Comparison of ENCODE assay signal across 19 cellular contexts in the genomic region with DNA sequence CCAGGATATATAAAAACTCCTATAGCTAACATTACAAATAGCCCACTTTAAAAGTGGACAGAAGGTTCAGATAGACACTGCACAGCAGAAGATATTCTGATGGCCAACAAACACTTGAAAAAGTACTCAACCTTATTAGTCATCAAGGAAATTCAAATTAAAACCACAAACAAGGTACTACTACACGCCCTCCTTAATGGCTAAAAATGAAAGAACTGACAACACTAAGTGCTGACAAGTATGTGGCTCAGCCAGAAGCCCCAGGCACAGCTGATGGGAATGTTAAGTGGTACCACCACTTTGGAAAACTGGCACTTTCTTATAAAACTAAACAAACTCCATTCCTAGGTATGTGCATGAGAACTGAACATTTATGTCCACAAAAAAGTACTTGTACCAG.
DNase-seq lines count a peak whose midpoint lies in the region; ATAC-seq, FAIRE-seq and TF ChIP-seq lines count a peak whose summit lies in the region.
"Had no signal": no experiment of that assay in that cellular context is flagged by ENCODE, and none has a peak within 500 bp of the region (broad histone marks: within the 10 kb centered on the region; RNA-seq: fewer than 3 reads in every experiment).

No MANE protein-coding gene starts in this region.

- H3K4me3 Mint-ChIP-seq in stimulated activated effector memory CD8-positive, alpha-beta T cell treated with anti-CD3 and anti-CD28 coated beads, Interleukin-12 subunit alpha, Interleukin-12 subunit beta, amount 100 ng/mL, for 72 hours, result no peak overlapping the region
- H3K4me3 Mint-ChIP-seq: CD14-positive monocyte; CD4-positive, alpha-beta memory T cell; GM23338 had no signal

- no peaks in the 10 kb centered on the region for H4K20me1 ChIP-seq in HepG2 (ENCODE audit: insufficient read depth, low read length)
- H4K20me1 ChIP-seq: BLaER1 had no signal

- CTCF ChIA-PET in HepG2 (lab: Yijun Ruan, JAX; ENCODE audit: low intra/inter-chr PET ratio, low total read pairs), result no interaction called here

- no peak overlapping the region for H3K9ac ChIP-seq in HepG2 (ENCODE audit: insufficient read depth, low read depth, low read length)
- H3K9ac ChIP-seq: BLaER1 had no signal

- no TSS peak for BruUV-seq in HepG2 (replicated peaks; lab: Mats Ljungman, UMichigan)

- POLR2A ChIA-PET in HepG2 (lab: Yijun Ruan, JAX), result no interaction called here

- ATAC-seq in HepG2, result no peak
- ATAC-seq in right lobe of liver, result no peak
- ATAC-seq in stimulated activated effector memory CD8-positive, alpha-beta T cell treated with anti-CD3 and anti-CD28 coated beads, Interleukin-12 subunit alpha, Interleukin-12 subunit beta, amount 100 ng/mL, for 72 hours, result peak; percentile 64
- ATAC-seq: A549, GM23338 had no signal

- H3K27me3 ChIP-seq in HepG2 (ENCODE audit: control insufficient read depth in 1 of 2, insufficient read depth in 2 of 2, low read length in 2 of 2), result no peaks in the 10 kb centered on the region
- no peaks in the 10 kb centered on the region for H3K27me3 ChIP-seq in right lobe of liver
- H3K27me3 ChIP-seq in bronchial epithelial cell (ENCODE audit: control insufficient read depth, insufficient read depth, low read length), result no peaks in the 10 kb centered on the region
- H3K27me3 ChIP-seq in transverse colon, result no peaks in the 10 kb centered on the region
- H3K27me3 ChIP-seq: BLaER1 had no signal

- no peak overlapping the region for H3K4me3 ChIP-seq in HepG2 (replicated peaks in 1 of 3; ENCODE audit: insufficient read depth in 1 of 3, low read depth in 2 of 3, low read length in 3 of 3)
- H3K4me3 ChIP-seq in right lobe of liver, result no peak overlapping the region
- H3K4me3 ChIP-seq in bronchial epithelial cell (ENCODE audit: low read depth, low read length), result no peak overlapping the region
- no peak overlapping the region for H3K4me3 ChIP-seq in transverse colon
- H3K4me3 ChIP-seq: A549, BLaER1, GM23338 had no signal

- TF ChIP-seq CTCF in HepG2 (CRISPR knock-in tag; IDR thresholded peaks at IDR 0.05) (no peak), right lobe of liver (IDR thresholded peaks at IDR 0.05) (no peak), bronchial epithelial cell (IDR thresholded peaks at IDR 0.05; ENCODE audit: insufficient read depth, low read length, severe bottlenecking) (no peak), transverse colon (IDR thresholded peaks at IDR 0.05) (no peak)

- H3K9me3 ChIP-seq in HepG2 (ENCODE audit: low read length) (peaks cover 5% of the 10 kb centered on the region; the same call in 1 of the 2 replicates), right lobe of liver (no peaks in the 10 kb centered on the region), transverse colon (no peaks in the 10 kb centered on the region)
- H3K9me3 ChIP-seq: A549 had no signal

- TF ChIP-seq EP300 in HepG2 (IDR thresholded peaks at IDR 0.05; ENCODE audit: low read depth in 2 of 2, low read length in 2 of 2), result no peak
- no peak for TF ChIP-seq EP300 in HepG2 (CRISPR knock-in tag; IDR thresholded peaks at IDR 0.05; ENCODE audit: borderline replicate concordance)
- TF ChIP-seq EP300 in transverse colon (IDR thresholded peaks at IDR 0.05; ENCODE audit: low read depth), result no peak

- no peak overlapping the region for H3K27ac Mint-ChIP-seq in stimulated activated effector memory CD8-positive, alpha-beta T cell treated with anti-CD3 and anti-CD28 coated beads, Interleukin-12 subunit alpha, Interleukin-12 subunit beta, amount 100 ng/mL, for 72 hours
- H3K27ac Mint-ChIP-seq: CD14-positive monocyte; CD4-positive, alpha-beta memory T cell; GM23338 had no signal

- FAIRE-seq in HepG2 (lab: Jason Lieb, UNC), result no peak
- no peak for FAIRE-seq in bronchial epithelial cell (lab: Jason Lieb, UNC)
- FAIRE-seq: A549, H54 had no signal

- DNase-seq in DMS53 (lab: John Stamatoyannopoulos, UW), result peak; percentile 13
- no peak for DNase-seq in DMS53 treated with DMSO at 0.1 percent for 48 hours (lab: John Stamatoyannopoulos, UW; ENCODE audit: unreplicated experiment)
- no peak for DNase-seq in HepG2 (ENCODE audit: low spot score)
- no peak for DNase-seq in right lobe of liver
- peak; percentile 22 for DNase-seq in bronchial epithelial cell (ENCODE audit: low read depth)
- no peak for DNase-seq in stimulated activated effector memory CD8-positive, alpha-beta T cell treated with anti-CD3 and anti-CD28 coated beads, Interleukin-12 subunit alpha, Interleukin-12 subunit beta, amount 100 ng/mL, for 72 hours (ENCODE audit: low spot score in 2 of 2)
- DNase-seq in NCI-H2029 (lab: John Stamatoyannopoulos, UW), result no peak
- DNase-seq in transverse colon, result no peak
- DNase-seq: CD4-positive, alpha-beta memory T cell; DMS79 treated with DMSO at 0.1 percent for 48 hours; GF-D8; HCEC 1CT; IMR-90 had no signal

- intact Hi-C loops in HepG2 (cut with micrococcal nuclease; ENCODE audit: unreplicated experiment) (no loop called here), right lobe of liver (cut with DNase I) (no loop called here), transverse colon (cut with DNase I; ENCODE audit: low total_unique reads) (no loop called here)

- in situ Hi-C loops in HepG2 (cut with HindIII; ENCODE audit: extremely low pct_ligation_motif_present, low pct_unique_long_range_greater_than_20kb) (no loop called here), transverse colon (cut with MboI; ENCODE audit: low pct_ligation_motif_present in 1 of 4, low pct_unique_long_range_greater_than_20kb in 1 of 4, low sequenced_read_pairs in 3 of 4) (no loop called here)

- peaks cover 20% of the 10 kb centered on the region for H3K4me1 ChIP-seq in HepG2 (ENCODE audit: insufficient read depth, low read length)
- H3K4me1 ChIP-seq in right lobe of liver, result no peaks in the 10 kb centered on the region
- no peaks in the 10 kb centered on the region for H3K4me1 ChIP-seq in transverse colon
- H3K4me1 ChIP-seq: A549 had no signal

- 94% methylated on average over 1 of the region's 1 CpG for WGBS in HepG2 (ENCODE audit: low lambda C conversion rate)
- WGBS in right lobe of liver (ENCODE audit: insufficient coverage, low coverage, low lambda C conversion rate, missing lambda C conversion rate), result 100% methylated on average over 1 of the region's 1 CpG
- 74 to 100% methylated on average over 1 of the region's 1 CpG for WGBS in transverse colon (ENCODE audit: low coverage in 1 of 2), 2 donors

- TF ChIP-seq POLR2A in HepG2 (IDR thresholded peaks at IDR 0.05; ENCODE audit: insufficient read depth in 1 of 2, low read depth in 2 of 2, low read length in 2 of 2), result no peak
- TF ChIP-seq POLR2A in right lobe of liver (IDR thresholded peaks at IDR 0.05), result no peak
- no peak for TF ChIP-seq POLR2A in transverse colon (IDR thresholded peaks at IDR 0.05)

- H3K79me2 ChIP-seq in HepG2 (ENCODE audit: insufficient read depth, low read length), result no peaks in the 10 kb centered on the region

- H3K36me3 ChIP-seq in HepG2 (replicated peaks in 1 of 2; ENCODE audit: control insufficient read depth in 1 of 2, insufficient read depth in 2 of 2, low read length in 2 of 2), result no peaks in the 10 kb centered on the region
- no peaks in the 10 kb centered on the region for H3K36me3 ChIP-seq in right lobe of liver
- H3K36me3 ChIP-seq in bronchial epithelial cell (ENCODE audit: control insufficient read depth, insufficient read depth, low read length), result peaks cover 1% of the 10 kb centered on the region
- no peaks in the 10 kb centered on the region for H3K36me3 ChIP-seq in transverse colon

- H2AFZ ChIP-seq in HepG2 (ENCODE audit: low read length), result no peak overlapping the region
- H2AFZ ChIP-seq: GM23338 had no signal

- TF ChIP-seq RAD21 in HepG2 (CRISPR knock-in tag; IDR thresholded peaks at IDR 0.05), result no peak

- no peaks in the 10 kb centered on the region for H3K4me1 Mint-ChIP-seq in stimulated activated effector memory CD8-positive, alpha-beta T cell treated with anti-CD3 and anti-CD28 coated beads, Interleukin-12 subunit alpha, Interleukin-12 subunit beta, amount 100 ng/mL, for 72 hours
- H3K4me1 Mint-ChIP-seq: CD14-positive monocyte had no signal

- H3K9me3 Mint-ChIP-seq in stimulated activated effector memory CD8-positive, alpha-beta T cell treated with anti-CD3 and anti-CD28 coated beads, Interleukin-12 subunit alpha, Interleukin-12 subunit beta, amount 100 ng/mL, for 72 hours, result peaks cover 3% of the 10 kb centered on the region

- H3K36me3 Mint-ChIP-seq in stimulated activated effector memory CD8-positive, alpha-beta T cell treated with anti-CD3 and anti-CD28 coated beads, Interleukin-12 subunit alpha, Interleukin-12 subunit beta, amount 100 ng/mL, for 72 hours, result peaks cover 6% of the 10 kb centered on the region

- H3K27ac ChIP-seq in HepG2 (ENCODE audit: extremely low read length, insufficient read depth, low read length), result no peak overlapping the region
- H3K27ac ChIP-seq in right lobe of liver, result no peak overlapping the region
- H3K27ac ChIP-seq in transverse colon, result no peak overlapping the region
- H3K27ac ChIP-seq: 22Rv1, A549, BLaER1 had no signal

- no peak overlapping the region for H3K4me2 ChIP-seq in HepG2 (ENCODE audit: low read depth, low read length)
- H3K4me2 ChIP-seq: A549, BLaER1, GM23338 had no signal

TF ChIP-seq in HepG2, 621 proteins besides CTCF, POLR2A, EP300 and RAD21:
- no peak for TF ChIP-seq ZNF496 (CRISPR knock-in tag; IDR thresholded peaks at IDR 0.05; ENCODE audit: insufficient replicate concordance)
- TF ChIP-seq ADNP (CRISPR knock-in tag; IDR thresholded peaks at IDR 0.05), result no peak
- TF ChIP-seq ZNF431 (CRISPR knock-in tag; IDR thresholded peaks at IDR 0.05; ENCODE audit: borderline replicate concordance, low read depth), result no peak
- TF ChIP-seq, protein P1, sequence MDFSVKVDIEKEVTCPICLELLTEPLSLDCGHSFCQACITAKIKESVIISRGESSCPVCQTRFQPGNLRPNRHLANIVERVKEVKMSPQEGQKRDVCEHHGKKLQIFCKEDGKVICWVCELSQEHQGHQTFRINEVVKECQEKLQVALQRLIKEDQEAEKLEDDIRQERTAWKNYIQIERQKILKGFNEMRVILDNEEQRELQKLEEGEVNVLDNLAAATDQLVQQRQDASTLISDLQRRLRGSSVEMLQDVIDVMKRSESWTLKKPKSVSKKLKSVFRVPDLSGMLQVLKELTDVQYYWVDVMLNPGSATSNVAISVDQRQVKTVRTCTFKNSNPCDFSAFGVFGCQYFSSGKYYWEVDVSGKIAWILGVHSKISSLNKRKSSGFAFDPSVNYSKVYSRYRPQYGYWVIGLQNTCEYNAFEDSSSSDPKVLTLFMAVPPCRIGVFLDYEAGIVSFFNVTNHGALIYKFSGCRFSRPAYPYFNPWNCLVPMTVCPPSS (IDR thresholded peaks at IDR 0.05), result no peak
- TF ChIP-seq HOXA5 (CRISPR knock-in tag; IDR thresholded peaks at IDR 0.05), result no peak
- no peak for TF ChIP-seq ISX (CRISPR knock-in tag; conservative IDR thresholded peaks at IDR 0.05)
- TF ChIP-seq FOXK2 (IDR thresholded peaks at IDR 0.05), result no peak
- peak; percentile 92 for TF ChIP-seq ZNF7 (CRISPR knock-in tag; IDR thresholded peaks at IDR 0.05)

Comparison
In these comparisons a context has a peak if more than half of its experiments do, and no peak if none do; other contexts are left out.
1. DNase-seq: peak in DMS53 (single experiment) and bronchial epithelial cell (single experiment); none in DMS53 treated with DMSO at 0.1 percent for 48 hours (single experiment), HepG2 (single experiment), right lobe of liver (0 of 3), stimulated activated effector memory CD8-positive, alpha-beta T cell treated with anti-CD3 and anti-CD28 coated beads, Interleukin-12 subunit alpha, Interleukin-12 subunit beta, amount 100 ng/mL, for 72 hours (0 of 2), NCI-H2029 (single experiment) and transverse colon (single experiment).